ENCODE assay signal across 24 cellular contexts in genomic region chr11:63369165-63369970, GRCh38. TPM values are rescaled to one million over a fixed set of nuclear protein-coding genes. Genes with fewer than 3 reads are reported as not detected.
"Had no signal": no experiment of that assay in that cellular context is flagged by ENCODE, and none has a peak within 500 bp of the region (broad histone marks: within the 10 kb centered on the region; RNA-seq: fewer than 3 reads in every experiment).

Gene SLC22A9, plus strand, starts transcription at chr11:63369785. Its CDS starts 272 bp downstream, at chr11:63370057.

- DNase-seq: activated CD4-positive, alpha-beta memory T cell treated with anti-CD3 and anti-CD28 coated beads for 36 hours; activated CD4-positive, alpha-beta T cell treated with anti-CD3 and anti-CD28 coated beads for 48 hours; activated CD4-positive, CD25-positive, alpha-beta regulatory T cell treated with anti-CD3 and anti-CD28 coated beads, Interleukin-2, amount 50 U/mL, for 72 hours; activated CD8-positive, alpha-beta memory T cell treated with anti-CD3 and anti-CD28 coated beads for 24 hours; activated gamma-delta T cell; activated naive CD4-positive, alpha-beta T cell treated with anti-CD3 and anti-CD28 coated beads for 36 hours; activated T-cell treated with anti-CD3 and anti-CD28 coated beads, Interleukin-2, amount 50 U/mL, for 4 hours; cerebellar nuclear complex; Karpas-422; MM.1S; NCI-H1105; NCI-H1436 treated with DMSO at 0.1 percent for 48 hours; NCI-H187 treated with DMSO at 0.1 percent for 48 hours; NCI-H2081 treated with DMSO at 0.1 percent for 48 hours; NCI-H446; NCI-H524; PC-3; SHP77 treated with DMSO at 0.1 percent for 48 hours; T-helper 9 cell had no signal

- H3K27ac Mint-ChIP-seq: activated CD4-positive, alpha-beta memory T cell treated with anti-CD3 and anti-CD28 coated beads for 36 hours; activated naive CD4-positive, alpha-beta T cell treated with anti-CD3 and anti-CD28 coated beads for 36 hours; activated naive CD8-positive, alpha-beta T cell; T-helper 1 cell treated with Interleukin-12 subunit alpha and Interleukin-12 subunit beta and Interleukin-4 antibody, amounts not matched to agents 30 μg/mL and 1 μg/mL, for 36 hours; WTC11 had no signal

- H3K9me3 Mint-ChIP-seq: activated CD4-positive, alpha-beta memory T cell treated with anti-CD3 and anti-CD28 coated beads for 36 hours; activated naive CD4-positive, alpha-beta T cell treated with anti-CD3 and anti-CD28 coated beads for 36 hours; activated T-cell treated with anti-CD3 and anti-CD28 coated beads, Interleukin-2, amount 50 U/mL, for 4 hours; T-helper 1 cell treated with Interleukin-12 subunit alpha and Interleukin-12 subunit beta and Interleukin-4 antibody, amounts not matched to agents 30 μg/mL and 1 μg/mL, for 36 hours had no signal

- H3K36me3 Mint-ChIP-seq: activated CD4-positive, alpha-beta memory T cell treated with anti-CD3 and anti-CD28 coated beads for 36 hours had no signal

- H3K4me1 Mint-ChIP-seq: WTC11 had no signal

- H3K4me3 Mint-ChIP-seq: activated CD4-positive, alpha-beta memory T cell treated with anti-CD3 and anti-CD28 coated beads for 36 hours; activated naive CD4-positive, alpha-beta T cell treated with anti-CD3 and anti-CD28 coated beads for 36 hours; activated naive CD8-positive, alpha-beta T cell; activated T-cell treated with anti-CD3 and anti-CD28 coated beads, Interleukin-2, amount 50 U/mL, for 4 hours; T-helper 1 cell treated with Interleukin-12 subunit alpha and Interleukin-12 subunit beta and Interleukin-4 antibody, amounts not matched to agents 30 μg/mL and 1 μg/mL, for 36 hours; WTC11 had no signal

RNA-seq across cellular contexts. Expression of gene SLC22A9, which starts in this region (rescaled TPM):
- total RNA-seq: activated CD4-positive, alpha-beta memory T cell treated with anti-CD3 and anti-CD28 coated beads for 36 hours; activated naive CD4-positive, alpha-beta T cell treated with anti-CD3 and anti-CD28 coated beads for 36 hours; activated T-cell treated with anti-CD3 and anti-CD28 coated beads, Interleukin-2, amount 50 U/mL, for 4 hours; cardiac septum; PC-3; SK-MEL-5; WTC11 had no signal
